36 cellular contexts compared by ENCODE assay signal in genomic region chr7:1387261-1387660, GRCh38.
"Had no signal": no experiment of that assay in that cellular context is flagged by ENCODE, and none has a peak within 500 bp of the region (broad histone marks: within the 10 kb centered on the region; RNA-seq: fewer than 3 reads in every experiment).

No MANE protein-coding gene starts in this region.

- H3K27me3 Mint-ChIP-seq: activated CD8-positive, alpha-beta memory T cell treated with anti-CD3 and anti-CD28 coated beads, Interleukin-2, amount 10 ng/mL, durations not matched to agents 7 days and 5 days had no signal

- H3K27me3 ChIP-seq: body of pancreas, cardiac muscle cell, colonic mucosa had no signal

- FAIRE-seq: frontal cortex had no signal

- H3K4me1 Mint-ChIP-seq: activated CD4-positive, alpha-beta T cell treated with anti-CD3 and anti-CD28 coated beads for 36 hours; activated CD4-positive, alpha-beta T cell treated with anti-CD3 and anti-CD28 coated beads, Interleukin-2, amount 10 ng/mL, durations not matched to agents 24 days and 14 days; activated CD8-positive, alpha-beta memory T cell treated with anti-CD3 and anti-CD28 coated beads, Interleukin-2, amount 10 ng/mL, durations not matched to agents 7 days and 5 days; activated naive CD4-positive, alpha-beta T cell treated with anti-CD3 and anti-CD28 coated beads, Interleukin-2, amount 50 U/mL, for 24 hours; activated naive CD8-positive, alpha-beta T cell treated with anti-CD3 and anti-CD28 coated beads for 36 hours; activated naive CD8-positive, alpha-beta T cell treated with anti-CD3 and anti-CD28 coated beads, Interleukin-2, amount 50 U/mL, for 24 hours; T-helper 17 cell had no signal

- H3K4me3 ChIP-seq: adrenal gland, body of pancreas, breast epithelium, cardiac muscle cell, colonic mucosa, dorsolateral prefrontal cortex had no signal

- H3K27ac ChIP-seq: adrenal gland, body of pancreas, breast epithelium, cardiac muscle cell, colonic mucosa, dorsolateral prefrontal cortex had no signal

- H3K36me3 Mint-ChIP-seq: activated CD4-positive, alpha-beta memory T cell treated with anti-CD3 and anti-CD28 coated beads for 36 hours; activated CD8-positive, alpha-beta memory T cell treated with anti-CD3 and anti-CD28 coated beads, Interleukin-2, amount 10 ng/mL, durations not matched to agents 7 days and 5 days; activated naive CD4-positive, alpha-beta T cell treated with anti-CD3 and anti-CD28 coated beads, Interleukin-2, amount 50 U/mL, for 24 hours; activated naive CD8-positive, alpha-beta T cell treated with anti-CD3 and anti-CD28 coated beads for 36 hours had no signal

- H3K4me3 Mint-ChIP-seq: activated CD4-positive, alpha-beta memory T cell treated with anti-CD3 and anti-CD28 coated beads for 36 hours; activated CD4-positive, alpha-beta T cell treated with anti-CD3 and anti-CD28 coated beads for 36 hours; activated CD4-positive, alpha-beta T cell treated with anti-CD3 and anti-CD28 coated beads, Interleukin-2, amount 10 ng/mL, durations not matched to agents 24 days and 14 days; activated CD8-positive, alpha-beta memory T cell treated with anti-CD3 and anti-CD28 coated beads, Interleukin-2, amount 10 ng/mL, durations not matched to agents 7 days and 5 days; activated CD8-positive, alpha-beta T cell treated with anti-CD3 and anti-CD28 coated beads, Interleukin-2, amount 10 ng/mL, durations not matched to agents 7 days and 5 days; activated naive CD4-positive, alpha-beta T cell treated with anti-CD3 and anti-CD28 coated beads for 36 hours; activated naive CD4-positive, alpha-beta T cell treated with anti-CD3 and anti-CD28 coated beads, Interleukin-2, amount 50 U/mL, for 24 hours; activated naive CD8-positive, alpha-beta T cell treated with anti-CD3 and anti-CD28 coated beads for 36 hours; activated naive CD8-positive, alpha-beta T cell treated with anti-CD3 and anti-CD28 coated beads, Interleukin-2, amount 50 U/mL, for 24 hours; activated T-helper 1 cell treated with anti-CD3 and anti-CD28 coated beads, Interleukin-12 subunit alpha, Interleukin-12 subunit beta, Interleukin-2, Interleukin-4 antibody, amounts not matched to agents 30 ng/mL and 10 ng/mL and 1 ng/mL, durations not matched to agents 14 hours and 24 hours and 36 hours; dendritic cell treated with granulocyte-macrophage colony-stimulating factor and Interleukin-4, amounts not matched to agents 40 ng/mL and 50 ng/mL, for 4 days; endodermal cell; T-helper 17 cell; T-helper 2 cell treated with Interferon-gamma antibody and Interleukin-4, amounts not matched to agents 5 μg/mL and 100 μg/mL, for 36 hours had no signal

- DNase-seq: activated CD4-positive, alpha-beta memory T cell treated with anti-CD3 and anti-CD28 coated beads for 36 hours; activated CD4-positive, alpha-beta T cell treated with anti-CD3 and anti-CD28 coated beads for 36 hours; activated CD4-positive, alpha-beta T cell treated with anti-CD3 and anti-CD28 coated beads, Interleukin-2, amount 10 ng/mL, durations not matched to agents 24 days and 14 days; activated CD4-positive, CD25-positive, alpha-beta regulatory T cell; activated CD4-positive, CD25-positive, alpha-beta regulatory T cell treated with anti-CD3 and anti-CD28 coated beads, Interleukin-2, amount 50 U/mL, for 72 hours; activated CD8-positive, alpha-beta memory T cell treated with anti-CD3 and anti-CD28 coated beads, Interleukin-2, amount 10 ng/mL, durations not matched to agents 7 days and 5 days; activated CD8-positive, alpha-beta memory T cell treated with anti-CD3 and anti-CD28 coated beads, Interleukin-2, amount 50 U/mL, for 4 hours; activated CD8-positive, alpha-beta T cell treated with anti-CD3 and anti-CD28 coated beads, Interleukin-2, amount 10 ng/mL, durations not matched to agents 7 days and 5 days; activated effector memory CD4-positive, alpha-beta T cell treated with anti-CD3 and anti-CD28 coated beads, Interleukin-2, amount 50 U/mL, for 16 hours; activated naive CD4-positive, alpha-beta T cell treated with anti-CD3 and anti-CD28 coated beads for 36 hours; activated naive CD8-positive, alpha-beta T cell treated with anti-CD3 and anti-CD28 coated beads for 36 hours; activated naive CD8-positive, alpha-beta T cell treated with anti-CD3 and anti-CD28 coated beads, Interleukin-2, amount 50 U/mL, for 24 hours; activated T-cell treated with anti-CD3 and anti-CD28 coated beads, Interleukin-2, amount 50 U/mL, for 1 hour; activated T-cell treated with anti-CD3 and anti-CD28 coated beads, Interleukin-2, amount 50 U/mL, for 48 hours; adrenal gland; aorta; central memory CD4-positive, alpha-beta T cell; cerebellar nuclear complex; colonic mucosa; dorsolateral prefrontal cortex; effector memory CD4-positive, alpha-beta T cell; endodermal cell; foreskin fibroblast; T-helper 1 cell; T-helper 17 cell; T1000 had no signal

- ATAC-seq: activated CD4-positive, alpha-beta T cell treated with anti-CD3 and anti-CD28 coated beads for 36 hours; activated CD8-positive, alpha-beta memory T cell treated with anti-CD3 and anti-CD28 coated beads, Interleukin-2, amount 10 ng/mL, durations not matched to agents 7 days and 5 days; activated CD8-positive, alpha-beta T cell treated with anti-CD3 and anti-CD28 coated beads, Interleukin-2, amount 10 ng/mL, durations not matched to agents 7 days and 5 days; activated naive CD8-positive, alpha-beta T cell treated with anti-CD3 and anti-CD28 coated beads, Interleukin-2, amount 50 U/mL, for 24 hours; body of pancreas; esophagus mucosa; T-helper 17 cell had no signal

- H3K4me1 ChIP-seq: adrenal gland, body of pancreas, breast epithelium, colonic mucosa had no signal

- H3K9me3 ChIP-seq: colonic mucosa had no signal

- H3K9me3 Mint-ChIP-seq: activated naive CD4-positive, alpha-beta T cell treated with anti-CD3 and anti-CD28 coated beads, Interleukin-2, amount 50 U/mL, for 24 hours had no signal

- H3K36me3 ChIP-seq: adrenal gland, breast epithelium, cardiac muscle cell, colonic mucosa had no signal

- H3K27ac Mint-ChIP-seq: activated CD4-positive, alpha-beta memory T cell treated with anti-CD3 and anti-CD28 coated beads for 36 hours; activated CD4-positive, alpha-beta T cell treated with anti-CD3 and anti-CD28 coated beads for 36 hours; activated CD4-positive, alpha-beta T cell treated with anti-CD3 and anti-CD28 coated beads, Interleukin-2, amount 10 ng/mL, durations not matched to agents 24 days and 14 days; activated CD8-positive, alpha-beta memory T cell treated with anti-CD3 and anti-CD28 coated beads, Interleukin-2, amount 10 ng/mL, durations not matched to agents 7 days and 5 days; activated CD8-positive, alpha-beta T cell treated with anti-CD3 and anti-CD28 coated beads, Interleukin-2, amount 10 ng/mL, durations not matched to agents 7 days and 5 days; activated naive CD4-positive, alpha-beta T cell treated with anti-CD3 and anti-CD28 coated beads for 36 hours; activated naive CD4-positive, alpha-beta T cell treated with anti-CD3 and anti-CD28 coated beads, Interleukin-2, amount 50 U/mL, for 24 hours; activated naive CD8-positive, alpha-beta T cell treated with anti-CD3 and anti-CD28 coated beads for 36 hours; activated naive CD8-positive, alpha-beta T cell treated with anti-CD3 and anti-CD28 coated beads, Interleukin-2, amount 50 U/mL, for 24 hours; activated T-helper 1 cell treated with anti-CD3 and anti-CD28 coated beads, Interleukin-12 subunit alpha, Interleukin-12 subunit beta, Interleukin-2, Interleukin-4 antibody, amounts not matched to agents 30 ng/mL and 10 ng/mL and 1 ng/mL, durations not matched to agents 14 hours and 24 hours and 36 hours; activated T-helper 2 cell treated with anti-CD3 and anti-CD28 coated beads, Interferon-gamma antibody, Interleukin-2, Interleukin-4, amounts not matched to agents 10 μg/mL and 5 μg/mL and 100 μg/mL, durations not matched to agents 14 hours and 24 hours and 36 hours; dendritic cell treated with granulocyte-macrophage colony-stimulating factor and Interleukin-4, amounts not matched to agents 40 ng/mL and 50 ng/mL, for 4 days; endodermal cell; T-helper 17 cell; T-helper 2 cell treated with Interferon-gamma antibody and Interleukin-4, amounts not matched to agents 5 μg/mL and 100 μg/mL, for 36 hours had no signal
